In genomic region chr12:118055144-118055557, GRCh38 we compare ENCODE assay signal across 8 cellular contexts. TPM values are rescaled to one million over a fixed set of nuclear protein-coding genes. Genes with fewer than 3 reads are reported as not detected.
DNase-seq lines count a peak whose midpoint lies in the region; ATAC-seq and TF ChIP-seq lines count a peak whose summit lies in the region.

No MANE protein-coding gene starts in this region.

- peaks cover 13% of the 10 kb centered on the region for H3K4me1 ChIP-seq in CD4-positive, CD25-positive, alpha-beta regulatory T cell (ENCODE audit: control insufficient read depth, insufficient read depth, low read length, poor library complexity, severe bottlenecking)
- peaks cover 54% of the 10 kb centered on the region for H3K4me1 ChIP-seq in adipocyte (ENCODE audit: control insufficient read depth, insufficient read depth, low read length)

- peak; percentile 82 for ATAC-seq in CD4-positive, CD25-positive, alpha-beta regulatory T cell (ENCODE audit: low read depth in 2 of 2)
- peak; percentile 36 for ATAC-seq in left lobe of liver

- H3K4me3 ChIP-seq in CD4-positive, CD25-positive, alpha-beta regulatory T cell (ENCODE audit: low read depth, low read length), result no peak overlapping the region
- H3K4me3 ChIP-seq in adipocyte (ENCODE audit: low read length), result no peak overlapping the region

- peaks cover 18% of the 10 kb centered on the region for H3K36me3 ChIP-seq in CD4-positive, CD25-positive, alpha-beta regulatory T cell (ENCODE audit: control insufficient read depth, insufficient read depth, low read length)
- peaks cover 16% of the 10 kb centered on the region for H3K36me3 ChIP-seq in adipocyte (ENCODE audit: control insufficient read depth, insufficient read depth, low read length, severe bottlenecking)

- H3K4me3 Mint-ChIP-seq in CD4-positive, CD25-positive, alpha-beta regulatory T cell, result peak overlapping the region in 3 of 4 donors; percentile 6 to 55 (median 13)

- no peak for TF ChIP-seq EP300 in Ishikawa (IDR thresholded peaks at IDR 0.05; ENCODE audit: borderline replicate concordance)

- no peaks in the 10 kb centered on the region for H3K27me3 ChIP-seq in CD4-positive, CD25-positive, alpha-beta regulatory T cell (ENCODE audit: control insufficient read depth, insufficient read depth, low read length)
- H3K27me3 ChIP-seq in adipocyte (replicated peaks; ENCODE audit: control insufficient read depth, insufficient read depth, low read length), result no peaks in the 10 kb centered on the region

- no peaks in the 10 kb centered on the region for H3K27me3 Mint-ChIP-seq in CD4-positive, CD25-positive, alpha-beta regulatory T cell

- H3K27ac Mint-ChIP-seq in CD4-positive, CD25-positive, alpha-beta regulatory T cell, result peak overlapping the region in 2 of 3 donors; percentile 72 to 78

- peak; percentile 31; the same call in 1 of the 2 replicates for TF ChIP-seq RAD21 in Ishikawa (IDR thresholded peaks at IDR 0.05; ENCODE audit: low read depth)

- H3K27ac ChIP-seq in CD4-positive, CD25-positive, alpha-beta regulatory T cell (ENCODE audit: insufficient read depth, low read length, poor library complexity, severe bottlenecking), result peak overlapping the region; percentile 33

- H3K9ac ChIP-seq in adipocyte (ENCODE audit: low read length), result no peak overlapping the region

- peaks cover 0 to 2% (median 0%) of the 10 kb centered on the region in 7 donors for H3K9me3 Mint-ChIP-seq in CD4-positive, CD25-positive, alpha-beta regulatory T cell

- peaks cover 18% of the 10 kb centered on the region for H3K36me3 Mint-ChIP-seq in CD4-positive, CD25-positive, alpha-beta regulatory T cell

- peaks cover 20 to 56% (median 40%) of the 10 kb centered on the region in 4 donors for H3K4me1 Mint-ChIP-seq in CD4-positive, CD25-positive, alpha-beta regulatory T cell

- no peaks in the 10 kb centered on the region for H3K9me3 ChIP-seq in CD4-positive, CD25-positive, alpha-beta regulatory T cell (ENCODE audit: control insufficient read depth in 2 of 2, low read length in 2 of 2)
- no peaks in the 10 kb centered on the region for H3K9me3 ChIP-seq in adipocyte (ENCODE audit: control insufficient read depth, low read length)

- peak; percentile 49 to 86 (median 74) for DNase-seq in CD4-positive, CD25-positive, alpha-beta regulatory T cell
- DNase-seq in GM19238 (ENCODE audit: insufficient read length, low spot score) (peak; percentile 50), T-helper 2 cell (peak in 4 of 5 experiments; percentile 49 to 86 (median 56)), adipocyte (ENCODE audit: low read depth) (peak; percentile 42), left lobe of liver (ENCODE audit: low spot score) (peak; percentile 53), NCI-H1092 treated with DMSO at 0.1 percent for 48 hours (lab: John Stamatoyannopoulos, UW) (no peak)
- DNase-seq in stimulated activated CD8-positive, alpha-beta memory T cell treated with anti-CD3 and anti-CD28 coated beads, Interleukin-4, amount 100 ng/mL, for 48 hours, result peak; percentile 84

TF ChIP-seq in Ishikawa, 13 proteins besides CTCF, POLR2A, EP300 and RAD21:
- TF ChIP-seq TCF12 (IDR thresholded peaks at IDR 0.05; ENCODE audit: low read depth), result no peak
- TF ChIP-seq CREB1 (IDR thresholded peaks at IDR 0.05; ENCODE audit: low read depth), result no peak
- no peak for TF ChIP-seq TAF1 (IDR thresholded peaks at IDR 0.05; ENCODE audit: low read depth)
- TF ChIP-seq CEBPB (IDR thresholded peaks at IDR 0.05), result no peak
- no peak for TF ChIP-seq ZBTB7A (IDR thresholded peaks at IDR 0.05; ENCODE audit: low read depth)
- TF ChIP-seq, protein P1, sequence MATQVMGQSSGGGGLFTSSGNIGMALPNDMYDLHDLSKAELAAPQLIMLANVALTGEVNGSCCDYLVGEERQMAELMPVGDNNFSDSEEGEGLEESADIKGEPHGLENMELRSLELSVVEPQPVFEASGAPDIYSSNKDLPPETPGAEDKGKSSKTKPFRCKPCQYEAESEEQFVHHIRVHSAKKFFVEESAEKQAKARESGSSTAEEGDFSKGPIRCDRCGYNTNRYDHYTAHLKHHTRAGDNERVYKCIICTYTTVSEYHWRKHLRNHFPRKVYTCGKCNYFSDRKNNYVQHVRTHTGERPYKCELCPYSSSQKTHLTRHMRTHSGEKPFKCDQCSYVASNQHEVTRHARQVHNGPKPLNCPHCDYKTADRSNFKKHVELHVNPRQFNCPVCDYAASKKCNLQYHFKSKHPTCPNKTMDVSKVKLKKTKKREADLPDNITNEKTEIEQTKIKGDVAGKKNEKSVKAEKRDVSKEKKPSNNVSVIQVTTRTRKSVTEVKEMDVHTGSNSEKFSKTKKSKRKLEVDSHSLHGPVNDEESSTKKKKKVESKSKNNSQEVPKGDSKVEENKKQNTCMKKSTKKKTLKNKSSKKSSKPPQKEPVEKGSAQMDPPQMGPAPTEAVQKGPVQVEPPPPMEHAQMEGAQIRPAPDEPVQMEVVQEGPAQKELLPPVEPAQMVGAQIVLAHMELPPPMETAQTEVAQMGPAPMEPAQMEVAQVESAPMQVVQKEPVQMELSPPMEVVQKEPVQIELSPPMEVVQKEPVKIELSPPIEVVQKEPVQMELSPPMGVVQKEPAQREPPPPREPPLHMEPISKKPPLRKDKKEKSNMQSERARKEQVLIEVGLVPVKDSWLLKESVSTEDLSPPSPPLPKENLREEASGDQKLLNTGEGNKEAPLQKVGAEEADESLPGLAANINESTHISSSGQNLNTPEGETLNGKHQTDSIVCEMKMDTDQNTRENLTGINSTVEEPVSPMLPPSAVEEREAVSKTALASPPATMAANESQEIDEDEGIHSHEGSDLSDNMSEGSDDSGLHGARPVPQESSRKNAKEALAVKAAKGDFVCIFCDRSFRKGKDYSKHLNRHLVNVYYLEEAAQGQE (IDR thresholded peaks at IDR 0.05; ENCODE audit: low read depth), result no peak
- TF ChIP-seq EGR1 (IDR thresholded peaks at IDR 0.05), result no peak

RNA-seq across cellular contexts. Expression of gene WSB2, which starts 5.8 kb away (rescaled TPM):
- 30.8 TPM for total RNA-seq in CD4-positive, CD25-positive, alpha-beta regulatory T cell
- 10 to 100 TPM; 16.0 to 26.2 (median 22.2) TPM for polyA plus RNA-seq in CD4-positive, CD25-positive, alpha-beta regulatory T cell
- 51.4 TPM for total RNA-seq in left lobe of liver

RNA-seq across cellular contexts. Expression of gene RFC5, which starts 38.6 kb away (rescaled TPM):
- total RNA-seq in CD4-positive, CD25-positive, alpha-beta regulatory T cell, result 12.0 TPM
- 10 to 100 TPM; 19.2 to 21.1 (median 20.1) TPM for polyA plus RNA-seq in CD4-positive, CD25-positive, alpha-beta regulatory T cell
- total RNA-seq in left lobe of liver, result 8.6 TPM

RNA-seq across cellular contexts. Expression of gene VSIG10, which starts 48.7 kb away (rescaled TPM):
- total RNA-seq in CD4-positive, CD25-positive, alpha-beta regulatory T cell, result 0.64 TPM
- 1 to 10 TPM; 1.5 to 3.1 (median 2.0) TPM for polyA plus RNA-seq in CD4-positive, CD25-positive, alpha-beta regulatory T cell
- total RNA-seq in left lobe of liver, result 20.7 TPM

Comparison
In these comparisons a context has a peak if more than half of its experiments do, and no peak if none do; other contexts are left out.
1. RNA of gene VSIG10, which starts 48.7 kb away (total RNA-seq): 20.7 TPM in left lobe of liver (single experiment); 0.64 TPM in CD4-positive, CD25-positive, alpha-beta regulatory T cell (single experiment); every median in the first group is over 10 times any median in the second.